Comparison of ENCODE assay signal across 11 cellular contexts in the genomic region with DNA sequence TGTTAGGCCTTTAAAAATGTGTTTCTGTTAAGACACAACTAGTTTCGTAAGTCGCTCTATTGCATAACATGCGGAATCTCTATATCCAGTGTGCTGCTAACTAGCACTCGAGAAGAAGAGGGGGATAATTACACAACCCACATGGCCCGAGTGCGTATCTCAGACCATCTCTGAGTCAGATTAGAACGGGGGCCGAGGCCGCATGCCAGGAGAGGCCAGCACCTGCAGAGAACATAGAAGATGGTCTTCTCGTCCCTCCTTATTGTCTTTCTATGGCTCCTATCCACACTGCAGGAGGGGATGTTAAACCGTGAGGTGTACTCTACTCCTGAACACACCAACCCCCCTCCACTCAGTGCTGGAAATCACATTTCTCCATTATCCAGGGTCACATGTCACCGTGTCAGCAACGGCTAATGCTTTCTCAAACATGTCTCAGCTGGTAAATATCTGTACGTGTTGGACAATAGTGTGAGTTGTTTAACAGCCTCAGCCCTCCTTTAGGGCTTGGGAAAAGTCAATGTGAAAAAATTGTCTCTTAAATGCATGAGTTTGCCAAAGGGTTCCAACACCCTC. TPM values are rescaled to one million over a fixed set of nuclear protein-coding genes. Genes with fewer than 3 reads are reported as not detected.
DNase-seq lines count a peak whose midpoint lies in the region; ATAC-seq, FAIRE-seq and TF ChIP-seq lines count a peak whose summit lies in the region.
"Had no signal": no experiment of that assay in that cellular context is flagged by ENCODE, and none has a peak within 500 bp of the region (broad histone marks: within the 10 kb centered on the region; RNA-seq: fewer than 3 reads in every experiment).

No MANE protein-coding gene starts in this region.

- H3K27ac Mint-ChIP-seq in effector memory CD8-positive, alpha-beta T cell: peak overlapping the region; percentile 56 to 78
- H3K27ac Mint-ChIP-seq: activated naive CD4-positive, alpha-beta T cell treated with anti-CD3 and anti-CD28 coated beads, Interleukin-2, amount 10 ng/mL, durations not matched to agents 7 days and 5 days had no signal

- peaks cover under 1 to 2% (median under 1%) of the 10 kb centered on the region in 3 donors for H3K4me1 ChIP-seq in pancreas

- peaks cover 57% of the 10 kb centered on the region for H3K36me3 Mint-ChIP-seq in effector memory CD8-positive, alpha-beta T cell (ENCODE audit: insufficient read depth)

- ATAC-seq in effector memory CD8-positive, alpha-beta T cell (replicated peaks): no peak
- ATAC-seq in pancreas (peak in 3 of 4 donors; percentile 45 to 70 (median 47)), HG03135 (IDR thresholded peaks at IDR 0.05; ENCODE audit: unreplicated experiment) (no peak)

- H3K4me3 ChIP-seq in pancreas: no peak overlapping the region
- H3K4me3 ChIP-seq: MG63 had no signal

- H3K27me3 ChIP-seq in pancreas: no peaks in the 10 kb centered on the region
- H3K27me3 ChIP-seq: MG63 had no signal

- no peaks in the 10 kb centered on the region for H3K36me3 ChIP-seq in pancreas
- H3K36me3 ChIP-seq: MG63 had no signal

- intact Hi-C loops in pancreas (cut with DNase I): no loop called here

- H3K4me1 Mint-ChIP-seq in effector memory CD8-positive, alpha-beta T cell (ENCODE audit: low read depth in 2 of 2): peaks cover 56 to 66% of the 10 kb centered on the region in 2 donors

- H3K4me3 Mint-ChIP-seq in effector memory CD8-positive, alpha-beta T cell: no peak overlapping the region
- H3K4me3 Mint-ChIP-seq: activated naive CD4-positive, alpha-beta T cell treated with anti-CD3 and anti-CD28 coated beads, Interleukin-2, amount 10 ng/mL, durations not matched to agents 7 days and 5 days had no signal

- no peaks in the 10 kb centered on the region for H3K27me3 Mint-ChIP-seq in effector memory CD8-positive, alpha-beta T cell
- H3K27me3 Mint-ChIP-seq: activated naive CD4-positive, alpha-beta T cell treated with anti-CD3 and anti-CD28 coated beads, Interleukin-2, amount 10 ng/mL, durations not matched to agents 7 days and 5 days had no signal

- WGBS in pancreas, 2 donors: 62 to 65% methylated on average over 14 of the region's 14 CpGs

- POLR2A ChIA-PET in HEK293T (lab: Yijun Ruan, JAX): no interaction called here

- DNase-seq in HuH-7 (ENCODE audit: low spot score) (peak; percentile 69), NOMO-1 (lab: John Stamatoyannopoulos, UW; ENCODE audit: unreplicated experiment in 2 of 2) (peak; percentile 88 to 98), pancreas (no peak), HEK293T (ENCODE audit: extremely low spot score) (no peak), NCI-H345 treated with DMSO at 0.1 percent for 48 hours (lab: John Stamatoyannopoulos, UW; ENCODE audit: unreplicated experiment) (no peak)
- no peak for DNase-seq in effector memory CD8-positive, alpha-beta T cell
- no peak for DNase-seq in activated naive CD4-positive, alpha-beta T cell treated with Interleukin-2 at 50 U/mL for 16 hours
- DNase-seq: activated naive CD4-positive, alpha-beta T cell treated with anti-CD3 and anti-CD28 coated beads, Interleukin-2, amount 10 ng/mL, durations not matched to agents 7 days and 5 days; GDM1; MG63 had no signal

- no peak overlapping the region for H3K27ac ChIP-seq in pancreas

- TF ChIP-seq CTCF in pancreas (IDR thresholded peaks at IDR 0.05): no peak

- no peak for FAIRE-seq in pancreas (lab: Jason Lieb, UNC)

- H3K9me3 Mint-ChIP-seq in effector memory CD8-positive, alpha-beta T cell: no peaks in the 10 kb centered on the region
- H3K9me3 Mint-ChIP-seq: activated naive CD4-positive, alpha-beta T cell treated with anti-CD3 and anti-CD28 coated beads, Interleukin-2, amount 10 ng/mL, durations not matched to agents 7 days and 5 days had no signal

- CTCF ChIA-PET in HEK293T (lab: Yijun Ruan, JAX): interaction anchor here (0.7 to 1.2 kb wide), 2 partner anchors 9 to 30 kb away, joined by 3 to 4 read pairs; no protein-coding TSS in a partner anchor

- H3K9me3 ChIP-seq in pancreas: no peaks in the 10 kb centered on the region
- H3K9me3 ChIP-seq: MG63 had no signal

TF ChIP-seq in HEK293T, 16 proteins besides CTCF, POLR2A, EP300 and RAD21:
- TF ChIP-seq FOXA1 (IDR thresholded peaks at IDR 0.05) (no peak), L3MBTL2 (conservative IDR thresholded peaks at IDR 0.05) (no peak), TARDBP (IDR thresholded peaks at IDR 0.05) (no peak), LEF1 (IDR thresholded peaks at IDR 0.05; ENCODE audit: borderline replicate concordance) (no peak), ELF4 (IDR thresholded peaks at IDR 0.05) (no peak), HDGF (IDR thresholded peaks at IDR 0.05; ENCODE audit: borderline replicate concordance) (no peak), ZNF384 (IDR thresholded peaks at IDR 0.05) (no peak), CTBP1 (IDR thresholded peaks at IDR 0.05; ENCODE audit: borderline replicate concordance) (no peak), BHLHE40 (IDR thresholded peaks at IDR 0.05; ENCODE audit: borderline replicate concordance) (no peak)
- TF ChIP-seq, protein P1, sequence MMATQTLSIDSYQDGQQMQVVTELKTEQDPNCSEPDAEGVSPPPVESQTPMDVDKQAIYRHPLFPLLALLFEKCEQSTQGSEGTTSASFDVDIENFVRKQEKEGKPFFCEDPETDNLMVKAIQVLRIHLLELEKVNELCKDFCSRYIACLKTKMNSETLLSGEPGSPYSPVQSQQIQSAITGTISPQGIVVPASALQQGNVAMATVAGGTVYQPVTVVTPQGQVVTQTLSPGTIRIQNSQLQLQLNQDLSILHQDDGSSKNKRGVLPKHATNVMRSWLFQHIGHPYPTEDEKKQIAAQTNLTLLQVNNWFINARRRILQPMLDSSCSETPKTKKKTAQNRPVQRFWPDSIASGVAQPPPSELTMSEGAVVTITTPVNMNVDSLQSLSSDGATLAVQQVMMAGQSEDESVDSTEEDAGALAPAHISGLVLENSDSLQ (IDR thresholded peaks at IDR 0.05): no peak

RNA-seq across cellular contexts. Expression of a gene that starts 56.3 kb away (rescaled TPM):
- total RNA-seq in pancreas: 10 to 100 TPM; 11.5 to 20.2 (median 14.6) TPM
- 10 to 100 TPM; 10.3 to 19.9 TPM for polyA plus RNA-seq in pancreas

Comparison
In these comparisons a context has a peak if more than half of its experiments do, and no peak if none do; other contexts are left out.
1. DNase-seq: peak in HuH-7 (single experiment) and NOMO-1 (2 of 2); none in effector memory CD8-positive, alpha-beta T cell (0 of 3), pancreas (0 of 6), activated naive CD4-positive, alpha-beta T cell treated with Interleukin-2 at 50 U/mL for 16 hours (single experiment), HEK293T (single experiment) and NCI-H345 treated with DMSO at 0.1 percent for 48 hours (single experiment).
2. ATAC-seq: peak in pancreas (3 of 4); none in effector memory CD8-positive, alpha-beta T cell (single experiment) and HG03135 (single experiment).